ENCODE assay signal across 23 cellular contexts in the genomic region with DNA sequence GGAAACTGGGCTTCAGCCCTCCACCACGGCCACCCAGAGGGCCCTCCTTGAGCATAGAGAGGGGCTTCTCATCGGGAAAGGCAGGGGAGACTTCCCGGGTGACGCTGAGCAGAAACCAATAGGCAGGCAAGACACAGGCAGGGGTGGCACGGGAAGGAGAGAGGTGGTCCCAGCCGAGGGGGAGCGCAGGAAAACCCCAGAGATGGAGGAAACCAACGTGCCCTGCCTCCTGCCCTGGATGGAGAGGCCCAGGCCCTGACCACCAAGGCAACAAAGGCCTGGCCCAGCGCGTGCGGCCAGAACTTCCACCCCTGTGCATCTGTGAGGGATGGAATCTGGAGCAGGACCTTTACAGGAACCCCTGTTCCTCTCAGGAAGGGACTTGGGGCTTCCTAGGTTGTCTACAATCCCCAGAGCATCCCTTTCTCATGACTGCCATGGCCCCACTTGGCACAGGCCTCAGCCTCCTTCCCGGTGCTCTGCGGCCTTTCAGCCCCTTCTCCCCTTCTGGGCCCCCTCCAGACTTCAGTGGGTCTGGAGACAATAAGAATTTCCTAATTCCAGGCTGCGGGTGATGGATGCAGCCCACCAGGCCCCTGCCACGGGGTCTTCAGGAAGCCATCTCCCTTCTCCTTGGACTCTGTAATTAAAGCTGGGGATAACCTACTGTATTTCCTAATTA.
DNase-seq lines count a peak whose midpoint lies in the region; ATAC-seq and TF ChIP-seq lines count a peak whose summit lies in the region.
"Had no signal": no experiment of that assay in that cellular context is flagged by ENCODE, and none has a peak within 500 bp of the region (broad histone marks: within the 10 kb centered on the region; RNA-seq: fewer than 3 reads in every experiment).

No MANE protein-coding gene starts in this region.

- peaks cover 0 to 48% of the 10 kb centered on the region in 2 experiments; a peak in 2 of 4 replicates for H3K4me1 ChIP-seq in SK-N-SH (ENCODE audit: control insufficient read depth in 1 of 2, insufficient read depth in 2 of 2, low read depth in 1 of 2, low read length in 1 of 2)
- peaks cover 7 to 42% (median 28%) of the 10 kb centered on the region in 10 experiments; a peak in 19 of 20 replicates for H3K4me1 ChIP-seq in BLaER1 treated with 17β-estradiol and CSF1 and Interleukin-3, amounts not matched to agents 10 nM and 100 nM
- no peaks in the 10 kb centered on the region for H3K4me1 ChIP-seq in sigmoid colon
- no peaks in the 10 kb centered on the region for H3K4me1 ChIP-seq in PC-3 (ENCODE audit: insufficient read depth, low read length)
- H3K4me1 ChIP-seq: Peyer's patch, SJSA1 had no signal

- WGBS in SK-N-SH (ENCODE audit: low lambda C conversion rate), result 61% methylated on average over 12 of the region's 15 CpGs
- WGBS in sigmoid colon, 2 donors, result 89% methylated on average over 15 of the region's 15 CpGs

- H3K79me2 ChIP-seq in SK-N-SH (ENCODE audit: insufficient read depth) (no peaks in the 10 kb centered on the region), PC-3 (ENCODE audit: low read length) (no peaks in the 10 kb centered on the region)

- H3K36me3 ChIP-seq in SK-N-SH (replicated peaks in 1 of 2; ENCODE audit: control insufficient read depth in 1 of 2, insufficient read depth in 2 of 2, low read length in 1 of 2) (no peaks in the 10 kb centered on the region), sigmoid colon (no peaks in the 10 kb centered on the region), PC-3 (ENCODE audit: low read depth, low read length) (no peaks in the 10 kb centered on the region)
- H3K36me3 ChIP-seq in BLaER1 treated with 17β-estradiol and CSF1 and Interleukin-3, amounts not matched to agents 10 nM and 100 nM, result no peaks in the 10 kb centered on the region
- H3K36me3 ChIP-seq: Peyer's patch, SJSA1 had no signal

- H3K27ac ChIP-seq in SK-N-SH (ENCODE audit: low read depth in 2 of 2, low read length in 1 of 2) (peak overlapping the region in 1 of 2 experiments; percentile 83; a peak in 2 of 4 replicates), sigmoid colon (no peak overlapping the region), PC-3 (ENCODE audit: low read length) (no peak overlapping the region)
- H3K27ac ChIP-seq in BLaER1 treated with 17β-estradiol and CSF1 and Interleukin-3, amounts not matched to agents 10 nM and 100 nM, result peak overlapping the region in 1 of 11 experiments; percentile 30; a peak in 1 of 22 replicates
- H3K27ac ChIP-seq: 22Rv1, C4-2B, Peyer's patch, SJSA1 had no signal

- DNase-seq in SK-N-SH (no peak), glutamatergic neuron (no peak), sigmoid colon (peak; percentile 29), PC-3 (no peak)
- no peak for DNase-seq in activated CD4-positive, alpha-beta T cell treated with anti-CD3 and anti-CD28 coated beads, Interleukin-2, amount 10 ng/mL, durations not matched to agents 24 days and 14 days
- no peak for DNase-seq in activated naive CD8-positive, alpha-beta T cell treated with anti-CD3 and anti-CD28 coated beads for 36 hours
- DNase-seq: ACHN; DMS53; GF-D8; KG1; NCI-H1092 treated with DMSO at 0.1 percent for 48 hours; NCI-H1436 treated with DMSO at 0.1 percent for 48 hours; NCI-H2029; NCI-H226; NCI-H510A treated with DMSO at 0.1 percent for 48 hours; NCI-H748 treated with DMSO at 0.1 percent for 48 hours; NK-92 treated with Interleukin-12 subunit alpha and Interleukin-12 subunit beta, amount 100 ng/mL, for 24 hours; Peyer's patch had no signal

- peaks cover 11% of the 10 kb centered on the region for H3K27me3 Mint-ChIP-seq in glutamatergic neuron (ENCODE audit: unreplicated experiment)
- peaks cover 8% of the 10 kb centered on the region for H3K27me3 Mint-ChIP-seq in activated CD4-positive, alpha-beta T cell treated with anti-CD3 and anti-CD28 coated beads, Interleukin-2, amount 10 ng/mL, durations not matched to agents 24 days and 14 days
- peaks cover 6% of the 10 kb centered on the region for H3K27me3 Mint-ChIP-seq in activated naive CD8-positive, alpha-beta T cell treated with anti-CD3 and anti-CD28 coated beads for 36 hours

- H3K4me3 ChIP-seq in SK-N-SH (ENCODE audit: low read depth in 2 of 2, low read length in 1 of 2), result no peak overlapping the region
- H3K4me3 ChIP-seq in BLaER1 treated with 17β-estradiol and CSF1 and Interleukin-3, amounts not matched to agents 10 nM and 100 nM, result no peak overlapping the region
- H3K4me3 ChIP-seq in sigmoid colon, result no peak overlapping the region
- no peak overlapping the region for H3K4me3 ChIP-seq in PC-3 (ENCODE audit: low read length)
- H3K4me3 ChIP-seq: Peyer's patch, SJSA1 had no signal

- TF ChIP-seq CTCF in SK-N-SH (IDR thresholded peaks at IDR 0.05), result no peak
- TF ChIP-seq CTCF in glutamatergic neuron (IDR thresholded peaks at IDR 0.05; ENCODE audit: partially characterized antibody, unreplicated experiment), result no peak
- no peak for TF ChIP-seq CTCF in sigmoid colon (IDR thresholded peaks at IDR 0.05)
- TF ChIP-seq CTCF in PC-3 (conservative IDR thresholded peaks at IDR 0.05; ENCODE audit: low read depth, low read length), result no peak

- TF ChIP-seq RAD21 in SK-N-SH (IDR thresholded peaks at IDR 0.05; ENCODE audit: low read length), result no peak

- no peaks in the 10 kb centered on the region for H3K9me2 ChIP-seq in SK-N-SH
- no peaks in the 10 kb centered on the region for H3K9me2 ChIP-seq in PC-3 (replicated peaks; ENCODE audit: low read length)

- H3K9ac ChIP-seq in SK-N-SH, result no peak overlapping the region
- H3K9ac ChIP-seq in BLaER1 treated with 17β-estradiol and CSF1 and Interleukin-3, amounts not matched to agents 10 nM and 100 nM, result no peak overlapping the region
- H3K9ac ChIP-seq in PC-3 (ENCODE audit: low read length), result no peak overlapping the region

- H4K20me1 ChIP-seq in SK-N-SH (ENCODE audit: insufficient read depth) (no peaks in the 10 kb centered on the region), PC-3 (ENCODE audit: low read length) (no peaks in the 10 kb centered on the region)
- no peaks in the 10 kb centered on the region; a peak in 1 of 22 replicates for H4K20me1 ChIP-seq in BLaER1 treated with 17β-estradiol and CSF1 and Interleukin-3, amounts not matched to agents 10 nM and 100 nM

- intact Hi-C loops in sigmoid colon (cut with DNase I), result no loop called here
- intact Hi-C loops in activated CD4-positive, alpha-beta T cell treated with anti-CD3 and anti-CD28 coated beads, Interleukin-2, amount 10 ng/mL, durations not matched to agents 24 days and 14 days (cut with micrococcal nuclease), result no loop called here
- intact Hi-C loops in PC-3 (cut with micrococcal nuclease), result no loop called here

- peak overlapping the region; percentile 59 for H3K27ac Mint-ChIP-seq in glutamatergic neuron (ENCODE audit: unreplicated experiment)
- H3K27ac Mint-ChIP-seq in activated CD4-positive, alpha-beta T cell treated with anti-CD3 and anti-CD28 coated beads, Interleukin-2, amount 10 ng/mL, durations not matched to agents 24 days and 14 days, result no peak overlapping the region
- H3K27ac Mint-ChIP-seq in activated naive CD8-positive, alpha-beta T cell treated with anti-CD3 and anti-CD28 coated beads for 36 hours, result no peak overlapping the region

- TF ChIP-seq EP300 in SK-N-SH (IDR thresholded peaks at IDR 0.05; ENCODE audit: borderline replicate concordance in 1 of 2, low read depth in 1 of 2, low read length in 1 of 2) (no peak), sigmoid colon (IDR thresholded peaks at IDR 0.05) (no peak)

- POLR2A ChIA-PET in SK-N-SH (lab: Yijun Ruan, JAX), result interaction anchor here (0.8 kb wide), 1 partner anchor 69 kb away, joined by 4 read pairs; no protein-coding TSS in a partner anchor
- POLR2A ChIA-PET in PC-3 (lab: Charles Lee; ENCODE audit: unreplicated experiment), result no interaction called here

- peak overlapping the region; percentile 55 for H3K4me3 Mint-ChIP-seq in glutamatergic neuron (ENCODE audit: unreplicated experiment)
- H3K4me3 Mint-ChIP-seq in activated CD4-positive, alpha-beta T cell treated with anti-CD3 and anti-CD28 coated beads, Interleukin-2, amount 10 ng/mL, durations not matched to agents 24 days and 14 days, result no peak overlapping the region
- no peak overlapping the region for H3K4me3 Mint-ChIP-seq in activated naive CD8-positive, alpha-beta T cell treated with anti-CD3 and anti-CD28 coated beads for 36 hours

- H2AFZ ChIP-seq in SK-N-SH (ENCODE audit: low read depth) (no peak overlapping the region), PC-3 (ENCODE audit: low read length) (no peak overlapping the region)

- peaks cover 3% of the 10 kb centered on the region for H3K9me3 Mint-ChIP-seq in glutamatergic neuron (ENCODE audit: unreplicated experiment)
- H3K9me3 Mint-ChIP-seq in activated CD4-positive, alpha-beta T cell treated with anti-CD3 and anti-CD28 coated beads, Interleukin-2, amount 10 ng/mL, durations not matched to agents 24 days and 14 days, result no peaks in the 10 kb centered on the region
- no peaks in the 10 kb centered on the region for H3K9me3 Mint-ChIP-seq in activated naive CD8-positive, alpha-beta T cell treated with anti-CD3 and anti-CD28 coated beads for 36 hours

- ATAC-seq in SK-N-SH treated with all-trans-retinoic acid at 6 μM for 48 hours (no peak), PC-3 (no peak)

- no peaks in the 10 kb centered on the region for H3K36me3 Mint-ChIP-seq in glutamatergic neuron (ENCODE audit: unreplicated experiment)
- H3K36me3 Mint-ChIP-seq in activated CD4-positive, alpha-beta T cell treated with anti-CD3 and anti-CD28 coated beads, Interleukin-2, amount 10 ng/mL, durations not matched to agents 24 days and 14 days (ENCODE audit: low read depth), result no peaks in the 10 kb centered on the region
- no peaks in the 10 kb centered on the region for H3K36me3 Mint-ChIP-seq in activated naive CD8-positive, alpha-beta T cell treated with anti-CD3 and anti-CD28 coated beads for 36 hours

- CTCF ChIA-PET in SK-N-SH (lab: Yijun Ruan, JAX) (interaction anchor here (1.4 to 2.6 kb wide), 2 partner anchors 137 to 139 kb away, joined by 4 to 11 read pairs; partner anchors contain the start of gene RET), PC-3 (lab: Charles Lee) (no interaction called here)

- H3K4me2 ChIP-seq in SK-N-SH, result no peak overlapping the region
- peak overlapping the region in 8 of 11 experiments; percentile 45 to 73 (median 64); a peak in 16 of 22 replicates for H3K4me2 ChIP-seq in BLaER1 treated with 17β-estradiol and CSF1 and Interleukin-3, amounts not matched to agents 10 nM and 100 nM
- no peak overlapping the region for H3K4me2 ChIP-seq in PC-3 (ENCODE audit: low read length)

- H3K9me3 ChIP-seq in SK-N-SH (no peaks in the 10 kb centered on the region), sigmoid colon (no peaks in the 10 kb centered on the region), PC-3 (ENCODE audit: low read length) (no peaks in the 10 kb centered on the region)
- no peaks in the 10 kb centered on the region for H3K9me3 ChIP-seq in BLaER1 treated with 17β-estradiol and CSF1 and Interleukin-3, amounts not matched to agents 10 nM and 100 nM (replicated peaks in 1 of 11)
- H3K9me3 ChIP-seq: Peyer's patch, SJSA1 had no signal

- TF ChIP-seq POLR2A in sigmoid colon (IDR thresholded peaks at IDR 0.05), result no peak

- H3F3A ChIP-seq in SK-N-SH (replicated peaks; ENCODE audit: insufficient read depth) (no peaks in the 10 kb centered on the region), PC-3 (ENCODE audit: low read length, unreplicated experiment) (no peaks in the 10 kb centered on the region)

- H3K4me1 Mint-ChIP-seq in glutamatergic neuron (ENCODE audit: low read depth, unreplicated experiment), result peaks cover 12% of the 10 kb centered on the region
- H3K4me1 Mint-ChIP-seq in activated CD4-positive, alpha-beta T cell treated with anti-CD3 and anti-CD28 coated beads, Interleukin-2, amount 10 ng/mL, durations not matched to agents 24 days and 14 days, result no peaks in the 10 kb centered on the region
- H3K4me1 Mint-ChIP-seq in activated naive CD8-positive, alpha-beta T cell treated with anti-CD3 and anti-CD28 coated beads for 36 hours, result no peaks in the 10 kb centered on the region

- no TSS peak for BruUV-seq in PC-3 (replicated peaks; lab: Mats Ljungman, UMichigan)

- H3K27me3 ChIP-seq in SK-N-SH (ENCODE audit: insufficient read depth) (no peaks in the 10 kb centered on the region), sigmoid colon (peaks cover 0 to 6% (median under 1%) of the 10 kb centered on the region in 3 donors), PC-3 (ENCODE audit: low read length) (peaks cover 56% of the 10 kb centered on the region)
- H3K27me3 ChIP-seq in BLaER1 treated with 17β-estradiol and CSF1 and Interleukin-3, amounts not matched to agents 10 nM and 100 nM, result no peaks in the 10 kb centered on the region; a peak in 1 of 22 replicates
- H3K27me3 ChIP-seq: Peyer's patch, SJSA1 had no signal

Comparison
In these comparisons a context has a peak if more than half of its experiments do, and no peak if none do; other contexts are left out.
1. H3K4me2 ChIP-seq: peak in BLaER1 treated with 17β-estradiol and CSF1 and Interleukin-3, amounts not matched to agents 10 nM and 100 nM (8 of 11); none in SK-N-SH (single experiment) and PC-3 (single experiment).